In genomic region chr16:66651474-66651765, GRCh38 we compare ENCODE assay signal across 10 cellular contexts. TPM values are rescaled to one million over a fixed set of nuclear protein-coding genes. Genes with fewer than 3 reads are reported as not detected.
A peak's percentile ranks its signal among the peaks of the same experiment; 100 is the strongest.
DNase-seq lines count a peak whose midpoint lies in the region; ATAC-seq and TF ChIP-seq lines count a peak whose summit lies in the region.
"Had no signal": no experiment of that assay in that cellular context is flagged by ENCODE, and none has a peak within 500 bp of the region (broad histone marks: within the 10 kb centered on the region; RNA-seq: fewer than 3 reads in every experiment).

No MANE protein-coding gene starts in this region.

- no peak for ATAC-seq in right cardiac atrium
- ATAC-seq in heart left ventricle = no peak
- no peak for ATAC-seq in activated CD8-positive, alpha-beta T cell treated with anti-CD3 and anti-CD28 coated beads, Interleukin-2, amount 10 ng/mL, durations not matched to agents 7 days and 5 days

- TF ChIP-seq CTCF in heart left ventricle (IDR thresholded peaks at IDR 0.05) (no peak), type B pancreatic cell (conservative IDR thresholded peaks at IDR 0.05) (no peak)

- no peaks in the 10 kb centered on the region for H3K9me3 Mint-ChIP-seq in activated CD8-positive, alpha-beta T cell treated with anti-CD3 and anti-CD28 coated beads, Interleukin-2, amount 10 ng/mL, durations not matched to agents 7 days and 5 days (ENCODE audit: insufficient read depth)
- no peaks in the 10 kb centered on the region for H3K9me3 Mint-ChIP-seq in type B pancreatic cell
- H3K9me3 Mint-ChIP-seq: activated B cell treated with CpG ODN at 0.5 μM for 24 hours had no signal

- H3K27me3 Mint-ChIP-seq in activated CD8-positive, alpha-beta T cell treated with anti-CD3 and anti-CD28 coated beads, Interleukin-2, amount 10 ng/mL, durations not matched to agents 7 days and 5 days (ENCODE audit: low read depth) = peaks cover 7% of the 10 kb centered on the region
- no peaks in the 10 kb centered on the region for H3K27me3 Mint-ChIP-seq in type B pancreatic cell

- H3K27ac Mint-ChIP-seq in activated CD8-positive, alpha-beta T cell treated with anti-CD3 and anti-CD28 coated beads, Interleukin-2, amount 10 ng/mL, durations not matched to agents 7 days and 5 days = no peak overlapping the region
- H3K27ac Mint-ChIP-seq in type B pancreatic cell = peak overlapping the region; percentile 67
- H3K27ac Mint-ChIP-seq: activated B cell treated with CpG ODN at 0.5 μM for 24 hours had no signal

- no peaks in the 10 kb centered on the region for H3K27me3 ChIP-seq in right cardiac atrium (ENCODE audit: control insufficient read depth, insufficient read depth)
- no peaks in the 10 kb centered on the region for H3K27me3 ChIP-seq in heart left ventricle

- H3K9me3 ChIP-seq in right cardiac atrium (ENCODE audit: control insufficient read depth, low read length) = no peaks in the 10 kb centered on the region
- no peaks in the 10 kb centered on the region for H3K9me3 ChIP-seq in heart left ventricle

- 50% methylated on average over 2 of the region's 2 CpGs for WGBS in right cardiac atrium
- WGBS in heart left ventricle, 4 donors = 44 to 63% (median 63%) methylated on average over 2 of the region's 2 CpGs

- no peaks in the 10 kb centered on the region for H3K36me3 ChIP-seq in heart left ventricle

- H3K27ac ChIP-seq in right cardiac atrium (ENCODE audit: low read length) (no peak overlapping the region), heart left ventricle (no peak overlapping the region)
- H3K27ac ChIP-seq: C4-2B had no signal

- H3K4me3 Mint-ChIP-seq in activated CD8-positive, alpha-beta T cell treated with anti-CD3 and anti-CD28 coated beads, Interleukin-2, amount 10 ng/mL, durations not matched to agents 7 days and 5 days = peak overlapping the region; percentile 10
- H3K4me3 Mint-ChIP-seq in type B pancreatic cell = peak overlapping the region; percentile 79

- no peak for TF ChIP-seq POLR2A in heart left ventricle (IDR thresholded peaks at IDR 0.05)

- H3K4me3 ChIP-seq in right cardiac atrium (ENCODE audit: low read length) (peak overlapping the region; percentile 43), heart left ventricle (peak overlapping the region in 5 of 12 donors; percentile 3 to 37 (median 33))

- H3K4me1 Mint-ChIP-seq in activated CD8-positive, alpha-beta T cell treated with anti-CD3 and anti-CD28 coated beads, Interleukin-2, amount 10 ng/mL, durations not matched to agents 7 days and 5 days (ENCODE audit: low read depth) = peaks cover 16% of the 10 kb centered on the region
- peaks cover 14% of the 10 kb centered on the region for H3K4me1 Mint-ChIP-seq in type B pancreatic cell (ENCODE audit: unreplicated experiment)

- H3K4me1 ChIP-seq in right cardiac atrium (ENCODE audit: control insufficient read depth, insufficient read depth, low read length) (no peaks in the 10 kb centered on the region), heart left ventricle (peaks cover 0 to 36% (median 7%) of the 10 kb centered on the region in 12 donors)

- H3K36me3 Mint-ChIP-seq in activated CD8-positive, alpha-beta T cell treated with anti-CD3 and anti-CD28 coated beads, Interleukin-2, amount 10 ng/mL, durations not matched to agents 7 days and 5 days (ENCODE audit: low read depth) = no peaks in the 10 kb centered on the region
- no peaks in the 10 kb centered on the region for H3K36me3 Mint-ChIP-seq in type B pancreatic cell

- intact Hi-C loops in right cardiac atrium (cut with DNase I) (no loop called here), heart left ventricle (cut with DNase I) (loop anchor here in 1 of 10 donors (10.0 kb wide), 2 partner anchors 63 to 103 kb away; partner anchors contain the start of gene DYNC1LI2)

- no peak for DNase-seq in right cardiac atrium
- DNase-seq in heart left ventricle = no peak
- DNase-seq in activated CD8-positive, alpha-beta T cell treated with anti-CD3 and anti-CD28 coated beads, Interleukin-2, amount 10 ng/mL, durations not matched to agents 7 days and 5 days = no peak
- peak; percentile 13 for DNase-seq in kidney tubule cell (ENCODE audit: low spot score)
- no peak for DNase-seq in type B pancreatic cell (ENCODE audit: extremely low spot score, unreplicated experiment)
- DNase-seq in C1 segment of cervical spinal cord (lab: John Stamatoyannopoulos, UW) = no peak
- DNase-seq in activated CD8-positive, alpha-beta memory T cell treated with anti-CD3 and anti-CD28 coated beads for 24 hours = no peak
- no peak for DNase-seq in SKM-1 (lab: John Stamatoyannopoulos, UW; ENCODE audit: unreplicated experiment)

- POLR2A ChIA-PET in activated CD8-positive, alpha-beta T cell treated with anti-CD3 and anti-CD28 coated beads, Interleukin-2, amount 10 ng/mL, durations not matched to agents 7 days and 5 days (lab: Charles Lee) = interaction anchor here (1.0 to 1.7 kb wide), 2 partner anchors 43 to 47 kb away, joined by 3 to 8 read pairs; partner anchors contain the start of gene CMTM3

- CTCF ChIA-PET in activated CD8-positive, alpha-beta T cell treated with anti-CD3 and anti-CD28 coated beads, Interleukin-2, amount 10 ng/mL, durations not matched to agents 7 days and 5 days (lab: Charles Lee) = interaction anchor here (0.7 to 4.1 kb wide), 45 partner anchors 11 to 302 kb away, joined by 3 to 68 read pairs (median 5); partner anchors contain the start of genes CKLF, CMTM3, DYNC1LI2 and NAE1

RNA-seq across cellular contexts. Expression of gene CMTM4, which starts 45.1 kb away (rescaled TPM):
- total RNA-seq in right cardiac atrium (10 to 100 TPM; 13.2 to 15.9 (median 14.6) TPM), heart left ventricle (10 to 100 TPM in 7 of 9 donors, 1 to 10 TPM in 2; 8.1 to 22.5 (median 12.2) TPM), type B pancreatic cell (ENCODE audit: low replicate concordance) (64.4 and 72.1 TPM in 2 replicates)
- polyA plus RNA-seq in right cardiac atrium (7.9 TPM), heart left ventricle (10 to 100 TPM in 1 of 2 donors, 1 to 10 TPM in 1; 4.5 to 13.8 TPM)
- 1 to 10 TPM; 1.2 TPM for total RNA-seq in activated CD8-positive, alpha-beta T cell treated with anti-CD3 and anti-CD28 coated beads, Interleukin-2, amount 10 ng/mL, durations not matched to agents 7 days and 5 days

RNA-seq across cellular contexts. Expression of gene CMTM3, which starts 46.9 kb away (rescaled TPM):
- total RNA-seq in right cardiac atrium (10 to 100 TPM; 10.3 to 17.4 (median 14.8) TPM), heart left ventricle (10 to 100 TPM in 4 of 9 donors, 1 to 10 TPM in 5; 5.8 to 30.9 (median 9.6) TPM), type B pancreatic cell (ENCODE audit: low replicate concordance) (28.0 and 45.2 TPM in 2 replicates)
- polyA plus RNA-seq in right cardiac atrium (12.6 TPM), heart left ventricle (10 to 100 TPM in 1 of 2 donors, 1 to 10 TPM in 1; 6.5 to 13.5 TPM)
- total RNA-seq in activated CD8-positive, alpha-beta T cell treated with anti-CD3 and anti-CD28 coated beads, Interleukin-2, amount 10 ng/mL, durations not matched to agents 7 days and 5 days = 100 to 1,000 TPM; 102 to 104 TPM

Comparison
In these comparisons a context has a peak if more than half of its experiments do, and no peak if none do; other contexts are left out.
1. RNA of gene CMTM4, which starts 45.1 kb away (total RNA-seq): 64.4 to 72.1 TPM in type B pancreatic cell, 13.2 to 15.9 TPM in right cardiac atrium and 8.1 to 22.5 TPM in heart left ventricle; 1.2 TPM in activated CD8-positive, alpha-beta T cell treated with anti-CD3 and anti-CD28 coated beads, Interleukin-2, amount 10 ng/mL, durations not matched to agents 7 days and 5 days; every median in the first group is over 4 times any median in the second.